29 cellular contexts compared by ENCODE assay signal in the genomic region with DNA sequence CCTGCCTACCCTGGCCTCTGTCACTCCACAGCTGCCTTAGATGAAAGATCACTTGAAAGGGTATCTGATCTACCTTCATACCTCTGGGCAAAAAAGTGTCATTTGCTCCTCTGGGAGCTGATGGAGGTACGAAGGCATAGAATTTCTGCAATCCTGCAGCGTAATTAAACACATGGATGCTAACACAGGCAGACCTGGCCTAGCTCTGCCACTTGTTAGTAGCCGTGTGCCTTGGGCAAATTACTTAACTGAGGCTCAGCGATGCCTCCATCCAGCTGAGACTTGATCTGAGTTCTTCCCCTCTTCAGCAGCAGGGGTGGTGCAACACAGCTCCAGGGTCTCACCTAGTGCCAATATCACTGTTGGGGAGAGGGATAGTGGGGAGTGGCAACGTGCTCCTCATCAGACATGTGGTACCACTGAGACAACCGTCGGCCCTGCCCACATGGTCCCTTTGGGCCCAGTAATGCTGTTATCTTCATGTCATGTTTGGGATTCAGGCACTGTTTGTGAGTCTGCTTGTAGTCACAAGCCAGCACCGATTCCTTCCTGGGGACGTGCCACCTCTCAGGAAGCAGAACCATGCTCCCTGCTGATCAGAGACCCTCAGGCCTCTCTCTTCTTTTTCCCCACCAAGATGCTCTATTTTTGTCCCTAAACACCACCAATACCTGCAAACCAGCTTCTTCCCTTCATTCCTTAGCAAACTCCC.
"Had no signal": no experiment of that assay in that cellular context is flagged by ENCODE, and none has a peak within 500 bp of the region (broad histone marks: within the 10 kb centered on the region; RNA-seq: fewer than 3 reads in every experiment).

No MANE protein-coding gene starts in this region.

- H3K4me1 Mint-ChIP-seq: activated CD4-positive, alpha-beta T cell treated with anti-CD3 and anti-CD28 coated beads for 36 hours; immature natural killer cell; naive B cell had no signal

- H3K36me3 Mint-ChIP-seq: activated naive CD8-positive, alpha-beta T cell treated with anti-CD3 and anti-CD28 coated beads for 36 hours; immature natural killer cell; naive B cell had no signal

- H3K4me3 Mint-ChIP-seq: activated CD4-positive, alpha-beta T cell treated with anti-CD3 and anti-CD28 coated beads for 36 hours; activated naive CD4-positive, alpha-beta T cell treated with anti-CD3 and anti-CD28 coated beads for 36 hours; activated naive CD8-positive, alpha-beta T cell treated with anti-CD3 and anti-CD28 coated beads for 36 hours; activated T-helper 1 cell treated with anti-CD3 and anti-CD28 coated beads, Interleukin-12 subunit alpha, Interleukin-12 subunit beta, Interleukin-2, Interleukin-4 antibody, amounts not matched to agents 30 ng/mL and 10 ng/mL and 1 ng/mL, durations not matched to agents 14 hours and 24 hours and 36 hours; immature natural killer cell; nephron progenitor cell; T-helper 2 cell treated with Interferon-gamma antibody and Interleukin-4, amounts not matched to agents 5 μg/mL and 100 μg/mL, for 36 hours had no signal

- DNase-seq: activated CD4-positive, alpha-beta T cell treated with anti-CD3 and anti-CD28 coated beads for 36 hours; activated CD4-positive, alpha-beta T cell treated with anti-CD3 and anti-CD28 coated beads, Interleukin-2, amount 50 U/mL, for 4 hours; activated CD4-positive, CD25-positive, alpha-beta regulatory T cell; activated CD8-positive, alpha-beta memory T cell treated with anti-CD3 and anti-CD28 coated beads for 24 hours; activated effector memory CD4-positive, alpha-beta T cell treated with anti-CD3 and anti-CD28 coated beads, Interleukin-2, amount 50 U/mL, for 16 hours; activated naive CD4-positive, alpha-beta T cell treated with anti-CD3 and anti-CD28 coated beads for 36 hours; activated naive CD8-positive, alpha-beta T cell treated with anti-CD3 and anti-CD28 coated beads for 36 hours; adrenal gland; aorta; body of pancreas; cortex of kidney; head of caudate nucleus; hypothalamus; immature natural killer cell; lower lobe of right lung; mesenchymal stem cell; naive B cell; nephron progenitor cell; right lobe of liver; stimulated activated CD4-positive, alpha-beta T cell treated with anti-CD3 and anti-CD28 coated beads, Interleukin-2, amount 100 ng/mL, for 48 hours; stimulated activated naive CD4-positive, alpha-beta T cell treated with Interleukin-2 at 50 U/mL for 16 hours; T-helper 1 cell; uterus had no signal

- H3K4me1 ChIP-seq: adrenal gland, body of pancreas, tibial nerve, uterus had no signal

- H3K9me3 ChIP-seq: adrenal gland, body of pancreas, lower lobe of right lung, neutrophil, right lobe of liver, tibial nerve, uterus had no signal

- H3K36me3 ChIP-seq: adrenal gland, cardiac muscle cell, lower lobe of right lung, neutrophil, right lobe of liver, tibial nerve, uterus had no signal

- FAIRE-seq: endothelial cell of umbilical vein had no signal

- H3K27me3 ChIP-seq: adrenal gland, body of pancreas, cardiac muscle cell, neutrophil, right lobe of liver, tibial nerve, uterus had no signal

- H3K4me3 ChIP-seq: adrenal gland, body of pancreas, cardiac muscle cell, lower lobe of right lung, right lobe of liver, tibial nerve, uterus had no signal

- H3K27ac ChIP-seq: adrenal gland, body of pancreas, cardiac muscle cell, lower lobe of right lung, neutrophil, right lobe of liver, tibial nerve, uterus had no signal

- H3K9me3 Mint-ChIP-seq: activated naive CD4-positive, alpha-beta T cell treated with anti-CD3 and anti-CD28 coated beads for 36 hours; activated naive CD8-positive, alpha-beta T cell treated with anti-CD3 and anti-CD28 coated beads for 36 hours; activated T-helper 1 cell treated with anti-CD3 and anti-CD28 coated beads, Interleukin-12 subunit alpha, Interleukin-12 subunit beta, Interleukin-2, Interleukin-4 antibody, amounts not matched to agents 30 ng/mL and 10 ng/mL and 1 ng/mL, durations not matched to agents 14 hours and 24 hours and 36 hours; immature natural killer cell; T-helper 2 cell treated with Interferon-gamma antibody and Interleukin-4, amounts not matched to agents 5 μg/mL and 100 μg/mL, for 36 hours had no signal

- H3K27me3 Mint-ChIP-seq: activated CD4-positive, alpha-beta T cell treated with anti-CD3 and anti-CD28 coated beads for 36 hours; activated naive CD8-positive, alpha-beta T cell treated with anti-CD3 and anti-CD28 coated beads for 36 hours had no signal

- H3K27ac Mint-ChIP-seq: activated CD4-positive, alpha-beta T cell treated with anti-CD3 and anti-CD28 coated beads for 36 hours; activated naive CD4-positive, alpha-beta T cell treated with anti-CD3 and anti-CD28 coated beads for 36 hours; activated T-helper 1 cell treated with anti-CD3 and anti-CD28 coated beads, Interleukin-12 subunit alpha, Interleukin-12 subunit beta, Interleukin-2, Interleukin-4 antibody, amounts not matched to agents 30 ng/mL and 10 ng/mL and 1 ng/mL, durations not matched to agents 14 hours and 24 hours and 36 hours; immature natural killer cell; T-helper 2 cell treated with Interferon-gamma antibody and Interleukin-4, amounts not matched to agents 5 μg/mL and 100 μg/mL, for 36 hours had no signal

- ATAC-seq: activated CD4-positive, alpha-beta T cell treated with anti-CD3 and anti-CD28 coated beads for 36 hours; body of pancreas had no signal
